Comparison of ENCODE assay signal across 12 cellular contexts in the genomic region with DNA sequence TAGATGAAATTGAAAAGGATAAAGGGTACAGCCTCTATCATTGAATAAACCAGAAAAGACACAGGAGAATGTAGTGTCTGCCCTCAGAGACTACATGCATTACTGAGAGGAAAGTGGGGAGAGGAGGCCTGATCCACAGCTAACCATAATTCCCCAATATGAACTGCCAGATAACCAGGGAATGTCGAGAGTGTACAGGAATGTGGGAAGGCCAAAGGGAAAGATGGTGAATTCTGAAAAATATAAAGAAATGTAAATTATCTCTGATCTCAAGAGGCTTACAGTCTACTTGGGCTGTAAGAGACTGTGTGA. TPM values are rescaled to one million over a fixed set of nuclear protein-coding genes. Genes with fewer than 3 reads are reported as not detected.
DNase-seq lines count a peak whose midpoint lies in the region; ATAC-seq, FAIRE-seq and TF ChIP-seq lines count a peak whose summit lies in the region.
"Had no signal": no experiment of that assay in that cellular context is flagged by ENCODE, and none has a peak within 500 bp of the region (broad histone marks: within the 10 kb centered on the region; RNA-seq: fewer than 3 reads in every experiment).

No MANE protein-coding gene starts in this region.

- ATAC-seq in Right ventricle myocardium inferior (no peak), K562 (no peak), HG03460 (IDR thresholded peaks at IDR 0.05; ENCODE audit: unreplicated experiment) (no peak)

- intact Hi-C loops in Right ventricle myocardium inferior (cut with DNase I) (no loop called here), K562 (cut with micrococcal nuclease) (no loop called here)

- H3K4me3 ChIP-seq in right atrium auricular region (no peak overlapping the region), K562 (no peak overlapping the region), urinary bladder (ENCODE audit: low read depth, low read length) (no peak overlapping the region)
- H3K4me3 ChIP-seq: SJCRH30 had no signal

- no peak for TF ChIP-seq RAD21 in K562 (CRISPR knock-in tag; conservative IDR thresholded peaks at IDR 0.05 in 1 of 2, IDR thresholded peaks at IDR 0.05 in 1 of 2)

- TF ChIP-seq POLR2A in K562 (conservative IDR thresholded peaks at IDR 0.05), result no peak

- TF ChIP-seq EP300 in K562 (IDR thresholded peaks at IDR 0.05; ENCODE audit: low read length), result no peak

- H3K9me3 Mint-ChIP-seq in mesothelial cell of epicardium, result no peaks in the 10 kb centered on the region

- no peaks in the 10 kb centered on the region for H3K36me3 Mint-ChIP-seq in mesothelial cell of epicardium

- peak overlapping the region; percentile 62 for H3K27ac Mint-ChIP-seq in mesothelial cell of epicardium
- H3K27ac Mint-ChIP-seq: progenitor cell of endocrine pancreas had no signal

- CTCF ChIA-PET in K562 (lab: Yijun Ruan, JAX; ENCODE audit: low intra/inter-chr PET ratio), result no interaction called here

- H3K4me2 ChIP-seq in K562 (ENCODE audit: insufficient read depth, low read length), result peak overlapping the region; percentile 1; the same call in 1 of the 2 replicates
- H3K4me2 ChIP-seq: KMS-11 had no signal

- H3K4me1 ChIP-seq in right atrium auricular region (peaks cover 0 to 29% of the 10 kb centered on the region in 2 donors), K562 (replicated peaks in 1 of 2; ENCODE audit: control insufficient read depth in 2 of 2, insufficient read depth in 2 of 2, low read length in 2 of 2) (no peaks in the 10 kb centered on the region), urinary bladder (ENCODE audit: insufficient read depth) (no peaks in the 10 kb centered on the region)
- H3K4me1 ChIP-seq: SJCRH30 had no signal

- POLR2A ChIA-PET in K562 (lab: Yijun Ruan, JAX), result interaction anchor here (0.6 kb wide), 1 partner anchor 252 kb away, joined by 5 read pairs; no protein-coding TSS in a partner anchor

- in situ Hi-C loops in K562 (cut with MboI), result no loop called here

- peaks cover 22% of the 10 kb centered on the region for H3K4me1 Mint-ChIP-seq in mesothelial cell of epicardium

- no peaks in the 10 kb centered on the region for H4K20me1 ChIP-seq in K562 (replicated peaks; ENCODE audit: control insufficient read depth, insufficient read depth, low read length)

- no peak for TF ChIP-seq CTCF in right atrium auricular region (IDR thresholded peaks at IDR 0.05)
- TF ChIP-seq CTCF in K562 (IDR thresholded peaks at IDR 0.05 in 2 of 3, conservative IDR thresholded peaks at IDR 0.05 in 1 of 3; ENCODE audit: insufficient read depth in 2 of 3, low read depth in 1 of 3, low read length in 3 of 3), result no peak
- no peak for TF ChIP-seq CTCF in mesothelial cell of epicardium (IDR thresholded peaks at IDR 0.05; ENCODE audit: unreplicated experiment)

- no peak for DNase-seq in right atrium auricular region (ENCODE audit: low spot score)
- no peak for DNase-seq in Right ventricle myocardium inferior (ENCODE audit: missing footprints)
- DNase-seq in K562 (ENCODE audit: extremely low read depth in 1 of 4, low spot score in 3 of 4), result no peak
- no peak for DNase-seq in mesothelial cell of epicardium (ENCODE audit: low spot score in 2 of 2, unreplicated experiment in 2 of 2)
- no peak for DNase-seq in NCI-H1417 treated with DMSO at 0.1 percent for 48 hours (lab: John Stamatoyannopoulos, UW)
- no peak for DNase-seq in GM19238 (ENCODE audit: insufficient read length, low spot score)
- DNase-seq: NCI-H345 had no signal

- H3K9me3 ChIP-seq in right atrium auricular region (no peaks in the 10 kb centered on the region), K562 (replicated peaks; ENCODE audit: control insufficient read depth, insufficient read depth, low read depth, low read length) (no peaks in the 10 kb centered on the region)
- H3K9me3 ChIP-seq: SJCRH30 had no signal

- peaks cover 11% of the 10 kb centered on the region for H3K27me3 Mint-ChIP-seq in mesothelial cell of epicardium (ENCODE audit: low read depth)
- H3K27me3 Mint-ChIP-seq: progenitor cell of endocrine pancreas had no signal

- H3K79me2 ChIP-seq in K562 (ENCODE audit: control insufficient read depth, insufficient read depth, low read length), result no peaks in the 10 kb centered on the region

- no peak for FAIRE-seq in K562 (lab: Jason Lieb, UNC)

- H3K27me3 ChIP-seq in right atrium auricular region (no peaks in the 10 kb centered on the region), K562 (ENCODE audit: control insufficient read depth in 2 of 2, insufficient read depth in 2 of 2, low read length in 2 of 2) (peaks cover 23 to 38% of the 10 kb centered on the region in 2 experiments; a peak in 4 of 5 replicates)
- H3K27me3 ChIP-seq: SJCRH30 had no signal

- H3K4me3 Mint-ChIP-seq in mesothelial cell of epicardium, result no peak overlapping the region

- H3K36me3 ChIP-seq in right atrium auricular region (no peaks in the 10 kb centered on the region), K562 (ENCODE audit: control insufficient read depth, insufficient read depth, low read length) (no peaks in the 10 kb centered on the region), urinary bladder (ENCODE audit: insufficient read depth) (no peaks in the 10 kb centered on the region)

- H2AFZ ChIP-seq in K562 (ENCODE audit: low read depth, low read length), result no peak overlapping the region

- H3K27ac ChIP-seq in right atrium auricular region (peak overlapping the region; percentile 14 to 33), K562 (ENCODE audit: extremely low read depth, low read depth, low read length) (no peak overlapping the region), urinary bladder (ENCODE audit: low read depth) (peak overlapping the region; percentile 2)
- H3K27ac ChIP-seq: KMS-11, SJCRH30 had no signal

- no peak overlapping the region for H3K9ac ChIP-seq in K562 (ENCODE audit: insufficient read depth in 1 of 2, low read depth in 2 of 2, low read length in 2 of 2)
- H3K9ac ChIP-seq: KMS-11 had no signal

- WGBS in K562 (ENCODE audit: insufficient coverage, low coverage, missing lambda C conversion rate), result 7% methylated on average over 1 of the region's 1 CpG
- 60% methylated on average over 1 of the region's 1 CpG for WGBS in urinary bladder

- BruUV-seq in K562 (replicated peaks; lab: Mats Ljungman, UMichigan), result no TSS peak

- no peaks in the 10 kb centered on the region for H3K9me1 ChIP-seq in K562 (ENCODE audit: control insufficient read depth, insufficient read depth, low read length)

TF ChIP-seq in K562, 482 proteins besides CTCF, POLR2A, EP300 and RAD21:
- TF ChIP-seq C11orf30 (IDR thresholded peaks at IDR 0.05; ENCODE audit: low read depth), result 0 out of 2 replicates have a peak, but pooled peaks have one; percentile 2
- TF ChIP-seq FOSL1 (tag; conservative IDR thresholded peaks at IDR 0.05), result peak; percentile 67; the same call in 1 of the 2 replicates
- TF ChIP-seq STAT5A (IDR thresholded peaks at IDR 0.05; ENCODE audit: borderline replicate concordance, low read length), result no peak

RNA-seq across cellular contexts. Expression of a gene that starts 22.3 kb away (rescaled TPM):
- total RNA-seq in right atrium auricular region (10 to 100 TPM in 1 of 2 donors, 1 to 10 TPM in 1; 9.6 to 17.2 TPM), Right ventricle myocardium inferior (37.6 TPM), K562 (2014; rRNA removed) (not detected in 2 replicates), K562 (2014; rRNA removed; fragmentation: Illumina TruSeq; extraction: Trizol) (not detected in 2 replicates), K562 (2015; rRNA removed; fragmentation: Illumina TruSeq; extraction: Trizol) (not detected in 2 replicates), K562 (2021) (0.42 and 0.44 TPM in 2 replicates), mesothelial cell of epicardium (48.2 to 54.2 TPM (median 53.2 TPM) in 3 replicates), urinary bladder (60.0 TPM)
- total RNA-seq in K562 (2011; cell fraction: chromatin; rRNA removed; ENCODE audit: low replicate concordance), result not detected in 2 replicates
- total RNA-seq in K562 (2011; cell fraction: nucleolus; rRNA removed), result not detected in 2 replicates
- not detected in 2 replicates for total RNA-seq in K562 (2011; cell fraction: nucleoplasm; rRNA removed)
- polyA plus RNA-seq in K562 (2011; rRNA removed) (not detected in 2 replicates), K562 (2014; fragmentation: Illumina TruSeq; extraction: Trizol) (not detected in 2 replicates), K562 (2014; fragmentation: Nextera tagmentation; extraction: Ambion mirVana) (under 1 TPM; under 0.01 to 0.01 TPM), K562 (2014; rRNA removed) (not detected in 2 replicates), urinary bladder (20.2 TPM)
- polyA plus RNA-seq in K562 (2011; cell fraction: cytosol; rRNA removed), result not detected in 2 replicates
- polyA plus RNA-seq in K562 (2011; cell fraction: nucleus; rRNA removed), result not detected in 2 replicates
- polyA plus RNA-seq in K562 (2012), result 0.05 and 0.07 TPM in 2 replicates
- polyA minus RNA-seq in K562 (2011; rRNA and poly(A)+ RNA removed), result not detected in 2 replicates
- 0.76 and 1.3 TPM in 2 replicates for polyA minus RNA-seq in K562 (2011; cell fraction: cytosol; rRNA and poly(A)+ RNA removed)
- polyA minus RNA-seq in K562 (2011; cell fraction: nucleus; rRNA and poly(A)+ RNA removed), result 0.22 and 0.27 TPM in 2 replicates

Comparison
In these comparisons a context has a peak if more than half of its experiments do, and no peak if none do; other contexts are left out.
1. RNA of a gene that starts 22.3 kb away (total RNA-seq): 60.0 TPM in urinary bladder (single experiment), 48.2 to 54.2 TPM in mesothelial cell of epicardium, 37.6 TPM in Right ventricle myocardium inferior (single experiment) and 9.6 to 17.2 TPM in right atrium auricular region; 0.42 to 0.44 TPM in K562; every median in the first group is over 4 times any median in the second.